1 cellular context compared by ENCODE assay signal in genomic region chr7:150949564-150949963, GRCh38.
TF ChIP-seq lines count a peak whose summit lies in the region.

No MANE protein-coding gene starts in this region.

TF ChIP-seq in HepG2, 621 proteins besides CTCF, POLR2A, EP300 and RAD21:
- no peak for TF ChIP-seq ZNF790 (CRISPR knock-in tag; IDR thresholded peaks at IDR 0.05; ENCODE audit: borderline replicate concordance)
- no peak for TF ChIP-seq GLMP (CRISPR knock-in tag; IDR thresholded peaks at IDR 0.05; ENCODE audit: borderline replicate concordance)
- TF ChIP-seq ZNF562 (CRISPR knock-in tag; IDR thresholded peaks at IDR 0.05; ENCODE audit: borderline replicate concordance) = no peak
- no peak for TF ChIP-seq JARID2 (CRISPR knock-in tag; IDR thresholded peaks at IDR 0.05; ENCODE audit: insufficient replicate concordance)
- no peak for TF ChIP-seq ZNF556 (CRISPR knock-in tag; IDR thresholded peaks at IDR 0.05; ENCODE audit: borderline replicate concordance)
- TF ChIP-seq IKZF4 (CRISPR knock-in tag; IDR thresholded peaks at IDR 0.05; ENCODE audit: borderline replicate concordance, low read depth, not compliant biosample characterization) = no peak
